Comparison of ENCODE assay signal across 1 cellular context in genomic region chr2:181466661-181467576, GRCh38.
A peak's percentile ranks its signal among the peaks of the same experiment; 100 is the strongest.
TF ChIP-seq lines count a peak whose summit lies in the region.

No MANE protein-coding gene starts in this region.

TF ChIP-seq in HepG2, 621 proteins besides CTCF, POLR2A, EP300 and RAD21 (continued from another document):
- TF ChIP-seq, protein P1, sequence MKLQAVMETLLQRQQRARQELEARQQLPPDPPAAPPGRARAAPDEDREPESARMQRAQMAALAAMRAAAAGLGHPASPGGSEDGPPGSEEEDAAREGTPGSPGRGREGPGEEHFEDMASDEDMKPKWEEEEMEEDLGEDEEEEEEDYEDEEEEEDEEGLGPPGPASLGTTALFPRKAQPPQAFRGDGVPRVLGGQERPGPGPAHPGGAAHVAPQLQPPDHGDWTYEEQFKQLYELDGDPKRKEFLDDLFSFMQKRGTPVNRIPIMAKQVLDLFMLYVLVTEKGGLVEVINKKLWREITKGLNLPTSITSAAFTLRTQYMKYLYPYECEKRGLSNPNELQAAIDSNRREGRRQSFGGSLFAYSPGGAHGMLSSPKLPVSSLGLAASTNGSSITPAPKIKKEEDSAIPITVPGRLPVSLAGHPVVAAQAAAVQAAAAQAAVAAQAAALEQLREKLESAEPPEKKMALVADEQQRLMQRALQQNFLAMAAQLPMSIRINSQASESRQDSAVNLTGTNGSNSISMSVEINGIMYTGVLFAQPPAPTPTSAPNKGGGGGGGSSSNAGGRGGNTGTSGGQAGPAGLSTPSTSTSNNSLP (IDR thresholded peaks at IDR 0.05; ENCODE audit: low read depth, low read length): peak; percentile 82; the same call in 1 of the 2 replicates
- TF ChIP-seq CHD4 (IDR thresholded peaks at IDR 0.05; ENCODE audit: borderline replicate concordance, low read length) (no peak), CBFB (CRISPR knock-in tag; IDR thresholded peaks at IDR 0.05) (no peak), TBX3 (IDR thresholded peaks at IDR 0.05; ENCODE audit: borderline replicate concordance) (no peak), NFIC (IDR thresholded peaks at IDR 0.05; ENCODE audit: low read length) (no peak), STAG1 (CRISPR knock-in tag; IDR thresholded peaks at IDR 0.05) (peak; percentile 63), ZNF512B (CRISPR knock-in tag; IDR thresholded peaks at IDR 0.05; ENCODE audit: borderline replicate concordance) (no peak), ZNF557 (CRISPR knock-in tag; IDR thresholded peaks at IDR 0.05) (no peak), XBP1 (CRISPR knock-in tag; IDR thresholded peaks at IDR 0.05) (no peak), MLX (CRISPR knock-in tag; IDR thresholded peaks at IDR 0.05) (no peak), ZNF350 (CRISPR knock-in tag; IDR thresholded peaks at IDR 0.05; ENCODE audit: borderline replicate concordance, low read depth) (no peak), ZNF724P (CRISPR knock-in tag; IDR thresholded peaks at IDR 0.05; ENCODE audit: borderline replicate concordance) (no peak), ZNF251 (CRISPR knock-in tag; IDR thresholded peaks at IDR 0.05) (no peak), ZNF180 (CRISPR knock-in tag; IDR thresholded peaks at IDR 0.05; ENCODE audit: borderline replicate concordance, low read depth) (no peak), PITX1 (CRISPR knock-in tag; IDR thresholded peaks at IDR 0.05) (no peak), ATF4 (CRISPR knock-in tag; IDR thresholded peaks at IDR 0.05) (no peak), MATR3 (CRISPR knock-in tag; IDR thresholded peaks at IDR 0.05) (no peak), SMC3 (IDR thresholded peaks at IDR 0.05; ENCODE audit: low read length) (peak; percentile 76), ONECUT2 (CRISPR knock-in tag; IDR thresholded peaks at IDR 0.05) (peak; percentile 64; the same call in 1 of the 2 replicates), GABPA (IDR thresholded peaks at IDR 0.05; ENCODE audit: low read depth, low read length) (no peak), GABPA (CRISPR knock-in tag; IDR thresholded peaks at IDR 0.05; ENCODE audit: low read depth) (no peak), NR2F2 (IDR thresholded peaks at IDR 0.05; ENCODE audit: borderline replicate concordance, low read depth) (no peak), ZKSCAN1 (IDR thresholded peaks at IDR 0.05; ENCODE audit: low read length) (peak; percentile 99), ZBTB42 (CRISPR knock-in tag; IDR thresholded peaks at IDR 0.05) (no peak), IKZF4 (CRISPR knock-in tag; IDR thresholded peaks at IDR 0.05; ENCODE audit: borderline replicate concordance, low read depth, not compliant biosample characterization) (no peak), SP1 (IDR thresholded peaks at IDR 0.05) (no peak), SP1 (CRISPR knock-in tag; IDR thresholded peaks at IDR 0.05) (no peak), AHR (CRISPR knock-in tag; IDR thresholded peaks at IDR 0.05) (no peak), ZIK1 (CRISPR knock-in tag; IDR thresholded peaks at IDR 0.05; ENCODE audit: borderline replicate concordance, low read depth) (no peak), NR2C2 (CRISPR knock-in tag; IDR thresholded peaks at IDR 0.05; ENCODE audit: borderline replicate concordance) (no peak), NFE2L2 (IDR thresholded peaks at IDR 0.05; ENCODE audit: low read length) (no peak), SMAD9 (CRISPR knock-in tag; IDR thresholded peaks at IDR 0.05) (no peak), MLXIP (CRISPR knock-in tag; IDR thresholded peaks at IDR 0.05; ENCODE audit: borderline replicate concordance) (no peak), HOXD1 (CRISPR knock-in tag; IDR thresholded peaks at IDR 0.05) (no peak)
- TF ChIP-seq, protein P2, sequence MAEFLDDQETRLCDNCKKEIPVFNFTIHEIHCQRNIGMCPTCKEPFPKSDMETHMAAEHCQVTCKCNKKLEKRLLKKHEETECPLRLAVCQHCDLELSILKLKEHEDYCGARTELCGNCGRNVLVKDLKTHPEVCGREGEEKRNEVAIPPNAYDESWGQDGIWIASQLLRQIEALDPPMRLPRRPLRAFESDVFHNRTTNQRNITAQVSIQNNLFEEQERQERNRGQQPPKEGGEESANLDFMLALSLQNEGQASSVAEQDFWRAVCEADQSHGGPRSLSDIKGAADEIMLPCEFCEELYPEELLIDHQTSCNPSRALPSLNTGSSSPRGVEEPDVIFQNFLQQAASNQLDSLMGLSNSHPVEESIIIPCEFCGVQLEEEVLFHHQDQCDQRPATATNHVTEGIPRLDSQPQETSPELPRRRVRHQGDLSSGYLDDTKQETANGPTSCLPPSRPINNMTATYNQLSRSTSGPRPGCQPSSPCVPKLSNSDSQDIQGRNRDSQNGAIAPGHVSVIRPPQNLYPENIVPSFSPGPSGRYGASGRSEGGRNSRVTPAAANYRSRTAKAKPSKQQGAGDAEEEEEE (CRISPR knock-in tag; IDR thresholded peaks at IDR 0.05; ENCODE audit: borderline replicate concordance): no peak
- TF ChIP-seq, protein P3, sequence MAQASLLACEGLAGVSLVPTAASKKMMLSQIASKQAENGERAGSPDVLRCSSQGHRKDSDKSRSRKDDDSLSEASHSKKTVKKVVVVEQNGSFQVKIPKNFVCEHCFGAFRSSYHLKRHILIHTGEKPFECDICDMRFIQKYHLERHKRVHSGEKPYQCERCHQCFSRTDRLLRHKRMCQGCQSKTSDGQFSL (CRISPR knock-in tag; IDR thresholded peaks at IDR 0.05): no peak
- TF ChIP-seq, protein P4, sequence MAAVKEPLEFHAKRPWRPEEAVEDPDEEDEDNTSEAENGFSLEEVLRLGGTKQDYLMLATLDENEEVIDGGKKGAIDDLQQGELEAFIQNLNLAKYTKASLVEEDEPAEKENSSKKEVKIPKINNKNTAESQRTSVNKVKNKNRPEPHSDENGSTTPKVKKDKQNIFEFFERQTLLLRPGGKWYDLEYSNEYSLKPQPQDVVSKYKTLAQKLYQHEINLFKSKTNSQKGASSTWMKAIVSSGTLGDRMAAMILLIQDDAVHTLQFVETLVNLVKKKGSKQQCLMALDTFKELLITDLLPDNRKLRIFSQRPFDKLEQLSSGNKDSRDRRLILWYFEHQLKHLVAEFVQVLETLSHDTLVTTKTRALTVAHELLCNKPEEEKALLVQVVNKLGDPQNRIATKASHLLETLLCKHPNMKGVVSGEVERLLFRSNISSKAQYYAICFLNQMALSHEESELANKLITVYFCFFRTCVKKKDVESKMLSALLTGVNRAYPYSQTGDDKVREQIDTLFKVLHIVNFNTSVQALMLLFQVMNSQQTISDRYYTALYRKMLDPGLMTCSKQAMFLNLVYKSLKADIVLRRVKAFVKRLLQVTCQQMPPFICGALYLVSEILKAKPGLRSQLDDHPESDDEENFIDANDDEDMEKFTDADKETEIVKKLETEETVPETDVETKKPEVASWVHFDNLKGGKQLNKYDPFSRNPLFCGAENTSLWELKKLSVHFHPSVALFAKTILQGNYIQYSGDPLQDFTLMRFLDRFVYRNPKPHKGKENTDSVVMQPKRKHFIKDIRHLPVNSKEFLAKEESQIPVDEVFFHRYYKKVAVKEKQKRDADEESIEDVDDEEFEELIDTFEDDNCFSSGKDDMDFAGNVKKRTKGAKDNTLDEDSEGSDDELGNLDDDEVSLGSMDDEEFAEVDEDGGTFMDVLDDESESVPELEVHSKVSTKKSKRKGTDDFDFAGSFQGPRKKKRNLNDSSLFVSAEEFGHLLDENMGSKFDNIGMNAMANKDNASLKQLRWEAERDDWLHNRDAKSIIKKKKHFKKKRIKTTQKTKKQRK (IDR thresholded peaks at IDR 0.05; ENCODE audit: low read length): no peak
- TF ChIP-seq, protein P5, sequence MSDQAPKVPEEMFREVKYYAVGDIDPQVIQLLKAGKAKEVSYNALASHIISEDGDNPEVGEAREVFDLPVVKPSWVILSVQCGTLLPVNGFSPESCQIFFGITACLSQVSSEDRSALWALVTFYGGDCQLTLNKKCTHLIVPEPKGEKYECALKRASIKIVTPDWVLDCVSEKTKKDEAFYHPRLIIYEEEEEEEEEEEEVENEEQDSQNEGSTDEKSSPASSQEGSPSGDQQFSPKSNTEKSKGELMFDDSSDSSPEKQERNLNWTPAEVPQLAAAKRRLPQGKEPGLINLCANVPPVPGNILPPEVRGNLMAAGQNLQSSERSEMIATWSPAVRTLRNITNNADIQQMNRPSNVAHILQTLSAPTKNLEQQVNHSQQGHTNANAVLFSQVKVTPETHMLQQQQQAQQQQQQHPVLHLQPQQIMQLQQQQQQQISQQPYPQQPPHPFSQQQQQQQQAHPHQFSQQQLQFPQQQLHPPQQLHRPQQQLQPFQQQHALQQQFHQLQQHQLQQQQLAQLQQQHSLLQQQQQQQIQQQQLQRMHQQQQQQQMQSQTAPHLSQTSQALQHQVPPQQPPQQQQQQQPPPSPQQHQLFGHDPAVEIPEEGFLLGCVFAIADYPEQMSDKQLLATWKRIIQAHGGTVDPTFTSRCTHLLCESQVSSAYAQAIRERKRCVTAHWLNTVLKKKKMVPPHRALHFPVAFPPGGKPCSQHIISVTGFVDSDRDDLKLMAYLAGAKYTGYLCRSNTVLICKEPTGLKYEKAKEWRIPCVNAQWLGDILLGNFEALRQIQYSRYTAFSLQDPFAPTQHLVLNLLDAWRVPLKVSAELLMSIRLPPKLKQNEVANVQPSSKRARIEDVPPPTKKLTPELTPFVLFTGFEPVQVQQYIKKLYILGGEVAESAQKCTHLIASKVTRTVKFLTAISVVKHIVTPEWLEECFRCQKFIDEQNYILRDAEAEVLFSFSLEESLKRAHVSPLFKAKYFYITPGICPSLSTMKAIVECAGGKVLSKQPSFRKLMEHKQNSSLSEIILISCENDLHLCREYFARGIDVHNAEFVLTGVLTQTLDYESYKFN (CRISPR knock-in tag; conservative IDR thresholded peaks at IDR 0.05): no peak
TF ChIP-seq in HepG2: peak in this region for 5.
